10 cellular contexts compared by ENCODE assay signal in genomic region chr5:150317048-150318003, GRCh38. TPM values are rescaled to one million over a fixed set of nuclear protein-coding genes. Genes with fewer than 3 reads are reported as not detected.
DNase-seq lines count a peak whose midpoint lies in the region; ATAC-seq and TF ChIP-seq lines count a peak whose summit lies in the region.
"Had no signal": no experiment of that assay in that cellular context is flagged by ENCODE, and none has a peak within 500 bp of the region (broad histone marks: within the 10 kb centered on the region; RNA-seq: fewer than 3 reads in every experiment).

No MANE protein-coding gene starts in this region.

- no peak for TF ChIP-seq EP300 in gastroesophageal sphincter (IDR thresholded peaks at IDR 0.05)

- H3K27me3 ChIP-seq in SJSA1 (replicated peaks): no peaks in the 10 kb centered on the region
- H3K27me3 ChIP-seq in gastroesophageal sphincter: no peaks in the 10 kb centered on the region

- H3K4me1 ChIP-seq in SJSA1 (replicated peaks) (peaks cover 60% of the 10 kb centered on the region), gastroesophageal sphincter (peaks cover 0 to 17% (median 0%) of the 10 kb centered on the region in 3 donors)

- H3K27ac ChIP-seq in SJSA1 (peak overlapping the region; percentile 63), gastroesophageal sphincter (peak overlapping the region in 1 of 4 donors; percentile 10)

- H3K36me3 ChIP-seq in SJSA1 (no peaks in the 10 kb centered on the region), gastroesophageal sphincter (no peaks in the 10 kb centered on the region)

- TF ChIP-seq POLR2A in gastroesophageal sphincter (IDR thresholded peaks at IDR 0.05): no peak

- 69 to 84% methylated on average over 3 to 5 of the region's 11 CpGs for WGBS in gastroesophageal sphincter (ENCODE audit: low coverage in 1 of 2), 2 donors

- no peak for TF ChIP-seq CTCF in gastroesophageal sphincter (IDR thresholded peaks at IDR 0.05)

- peak; percentile 59 for DNase-seq in activated CD8-positive, alpha-beta memory T cell treated with anti-CD3 and anti-CD28 coated beads, Interleukin-2, amount 50 U/mL, for 48 hours
- no peak for DNase-seq in activated CD8-positive, alpha-beta memory T cell treated with anti-CD3 and anti-CD28 coated beads, Interleukin-2, amount 50 U/mL, for 4 hours
- DNase-seq in SJSA1 (ENCODE audit: low read depth in 1 of 2, low spot score in 2 of 2) (peak; percentile 97 to 98), T-helper 9 cell (no peak), SIG-M5 treated with dmso at 0.1 percent for 504 hours (lab: John Stamatoyannopoulos, UW; ENCODE audit: unreplicated experiment) (no peak)
- DNase-seq in stimulated activated CD8-positive, alpha-beta memory T cell treated with anti-CD3 and anti-CD28 coated beads, Interleukin-4, amount 100 ng/mL, for 48 hours: peak; percentile 36
- DNase-seq: CD4-positive, CD25-positive, alpha-beta regulatory T cell; SHP77 treated with DMSO at 0.1 percent for 48 hours had no signal

- H3K9me3 ChIP-seq in SJSA1 (replicated peaks) (no peaks in the 10 kb centered on the region), gastroesophageal sphincter (no peaks in the 10 kb centered on the region)

- H3K4me3 ChIP-seq in SJSA1: no peak overlapping the region
- no peak overlapping the region for H3K4me3 ChIP-seq in gastroesophageal sphincter

- ATAC-seq in gastroesophageal sphincter (peak; percentile 17), HG03520 (IDR thresholded peaks at IDR 0.05; ENCODE audit: unreplicated experiment) (no peak)

RNA-seq across cellular contexts. Expression of gene ARSI, which starts 14.6 kb away (rescaled TPM):
- 0.21 TPM in 1 of 2 replicates, not detected in the other for total RNA-seq in SJSA1 (2014; rRNA removed; shearing (Covaris generic))
- 10 to 100 TPM in 1 of 4 donors, 1 to 10 TPM in 3; 3.1 to 11.6 (median 6.8) TPM for total RNA-seq in gastroesophageal sphincter
- total RNA-seq: CD4-positive, CD25-positive, alpha-beta regulatory T cell had no signal

RNA-seq across cellular contexts. Expression of gene CAMK2A, which starts 27.8 kb away (rescaled TPM):
- not detected in 2 replicates for total RNA-seq in SJSA1 (2014; rRNA removed; shearing (Covaris generic))
- 1 to 10 TPM; 1.4 to 6.9 (median 3.6) TPM for total RNA-seq in gastroesophageal sphincter
- total RNA-seq: CD4-positive, CD25-positive, alpha-beta regulatory T cell had no signal

RNA-seq across cellular contexts. Expression of gene TCOF1, which starts 40.2 kb away (rescaled TPM):
- total RNA-seq in SJSA1 (2014; rRNA removed; shearing (Covaris generic)): 58.8 and 67.2 TPM in 2 replicates
- total RNA-seq in gastroesophageal sphincter: 10 to 100 TPM; 25.4 to 55.7 (median 31.0) TPM

Comparison
In these comparisons a context has a peak if more than half of its experiments do, and no peak if none do; other contexts are left out.
1. DNase-seq: peak in activated CD8-positive, alpha-beta memory T cell treated with anti-CD3 and anti-CD28 coated beads, Interleukin-2, amount 50 U/mL, for 48 hours (single experiment), SJSA1 (2 of 2) and stimulated activated CD8-positive, alpha-beta memory T cell treated with anti-CD3 and anti-CD28 coated beads, Interleukin-4, amount 100 ng/mL, for 48 hours (single experiment); none in activated CD8-positive, alpha-beta memory T cell treated with anti-CD3 and anti-CD28 coated beads, Interleukin-2, amount 50 U/mL, for 4 hours (single experiment), T-helper 9 cell (single experiment) and SIG-M5 treated with dmso at 0.1 percent for 504 hours (single experiment).